30 cellular contexts compared by ENCODE assay signal in genomic region chr6:3871939-3872338, GRCh38.
"Had no signal": no experiment of that assay in that cellular context is flagged by ENCODE, and none has a peak within 500 bp of the region (broad histone marks: within the 10 kb centered on the region; RNA-seq: fewer than 3 reads in every experiment).

No MANE protein-coding gene starts in this region.

- H3K27me3 ChIP-seq: foreskin keratinocyte, gastroesophageal sphincter, heart left ventricle, neural progenitor cell, right atrium auricular region, sigmoid colon, testis, tibial artery had no signal

- H3K4me3 Mint-ChIP-seq: naive thymus-derived CD4-positive, alpha-beta T cell; nephron; neural progenitor cell; stimulated activated memory B cell treated with anti-CD40 and anti-IgM and Interleukin-4, amounts not matched to agents 10 μg/mL and 1 μg/mL and 100 μg/mL, for 72 hours; type B pancreatic cell had no signal

- H3K36me3 Mint-ChIP-seq: neural progenitor cell; stimulated activated memory B cell treated with anti-CD40 and anti-IgM and Interleukin-4, amounts not matched to agents 10 μg/mL and 1 μg/mL and 100 μg/mL, for 72 hours; type B pancreatic cell had no signal

- FAIRE-seq: endothelial cell of umbilical vein had no signal

- H3K4me1 ChIP-seq: gastroesophageal sphincter, neural progenitor cell, parathyroid adenoma, prostate gland, sigmoid colon, spleen had no signal

- H3K9me3 Mint-ChIP-seq: nephron; neural progenitor cell; stimulated activated memory B cell treated with anti-CD40 and anti-IgM and Interleukin-4, amounts not matched to agents 10 μg/mL and 1 μg/mL and 100 μg/mL, for 72 hours; type B pancreatic cell had no signal

- H3K9ac ChIP-seq: neural progenitor cell, parathyroid adenoma had no signal

- H3K27ac Mint-ChIP-seq: naive thymus-derived CD4-positive, alpha-beta T cell; nephron; neural progenitor cell; stimulated activated memory B cell treated with anti-CD40 and anti-IgM and Interleukin-4, amounts not matched to agents 10 μg/mL and 1 μg/mL and 100 μg/mL, for 72 hours; type B pancreatic cell had no signal

- DNase-seq: cerebellar nuclear complex; cortex of kidney; effector CD4-positive, alpha-beta T cell; foreskin keratinocyte; heart left ventricle; hippocampal formation; kidney glomerular epithelial cell; left colon; left ventricle myocardium superior; mesenchymal stem cell; midbrain; naive thymus-derived CD4-positive, alpha-beta T cell; sigmoid colon; spleen; stimulated activated CD4-positive, alpha-beta T cell treated with anti-CD3 and anti-CD28 coated beads, Interleukin-4, amount 100 ng/mL, for 4 hours; stimulated activated naive CD8-positive, alpha-beta T cell treated with anti-CD3 and anti-CD28 coated beads, Interleukin-15, Interleukin-2, amounts not matched to agents 100 U/mL and 50 U/mL, for 24 hours; substantia nigra; testis; tibial artery had no signal

- H3K36me3 ChIP-seq: esophagus muscularis mucosa, gastroesophageal sphincter, heart left ventricle, neural progenitor cell, prostate gland, right atrium auricular region, sigmoid colon, spleen, tibial artery had no signal

- H3K79me2 ChIP-seq: parathyroid adenoma had no signal

- H3K27me3 Mint-ChIP-seq: type B pancreatic cell had no signal

- H3K4me3 ChIP-seq: esophagus muscularis mucosa, gastroesophageal sphincter, heart left ventricle, lung, neural progenitor cell, prostate gland, right atrium auricular region, sigmoid colon, spleen, testis, tibial artery had no signal

- H3K9me3 ChIP-seq: esophagus muscularis mucosa, gastroesophageal sphincter, heart left ventricle, prostate gland, right atrium auricular region, sigmoid colon, spleen, testis, tibial artery had no signal

- ATAC-seq: gastroesophageal sphincter; heart left ventricle; left colon; left ventricle myocardium superior; naive thymus-derived CD4-positive, alpha-beta T cell; stimulated activated memory B cell treated with anti-CD40 and anti-IgM and Interleukin-4, amounts not matched to agents 10 μg/mL and 1 μg/mL and 100 μg/mL, for 72 hours; stimulated activated naive CD8-positive, alpha-beta T cell treated with anti-CD3 and anti-CD28 coated beads, Interleukin-15, Interleukin-2, amounts not matched to agents 100 U/mL and 50 U/mL, for 24 hours had no signal

- H3K27ac ChIP-seq: esophagus muscularis mucosa, foreskin keratinocyte, gastroesophageal sphincter, heart left ventricle, neural progenitor cell, parathyroid adenoma, prostate gland, right atrium auricular region, sigmoid colon, spleen, testis, tibial artery had no signal

- H3K4me2 ChIP-seq: neural progenitor cell had no signal

- H2AFZ ChIP-seq: neural progenitor cell, parathyroid adenoma had no signal

- H3K4me1 Mint-ChIP-seq: stimulated activated memory B cell treated with anti-CD40 and anti-IgM and Interleukin-4, amounts not matched to agents 10 μg/mL and 1 μg/mL and 100 μg/mL, for 72 hours had no signal
